10 cellular contexts compared by ENCODE assay signal in the genomic region with DNA sequence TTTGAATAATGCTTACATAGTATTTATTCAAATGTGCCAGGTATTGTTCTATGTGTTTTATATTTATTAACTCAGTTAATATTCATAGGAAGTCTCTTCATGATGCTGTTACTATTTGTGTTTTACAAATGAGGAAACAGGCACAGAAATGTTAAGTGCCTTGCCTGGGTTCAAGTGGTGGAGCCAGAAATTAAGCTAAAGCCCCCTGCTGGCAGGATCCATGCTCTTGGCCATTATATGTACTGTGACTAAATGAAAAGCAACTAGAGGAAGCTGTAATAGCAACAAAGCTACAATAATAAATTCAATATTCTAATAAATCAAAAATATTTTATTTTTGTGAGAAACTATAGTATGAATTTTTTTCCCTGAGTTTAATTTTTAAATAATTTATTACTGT. TPM values are rescaled to one million over a fixed set of nuclear protein-coding genes. Genes with fewer than 3 reads are reported as not detected.
DNase-seq lines count a peak whose midpoint lies in the region; ATAC-seq, FAIRE-seq and TF ChIP-seq lines count a peak whose summit lies in the region.
"Had no signal": no experiment of that assay in that cellular context is flagged by ENCODE, and none has a peak within 500 bp of the region (broad histone marks: within the 10 kb centered on the region; RNA-seq: fewer than 3 reads in every experiment).

No MANE protein-coding gene starts in this region.

- H2BK120ac ChIP-seq in neuronal stem cell (ENCODE audit: low read depth, low read length) = no peak overlapping the region

- intact Hi-C loops in natural killer cell (cut with micrococcal nuclease) = no loop called here
- intact Hi-C loops in stomach (cut with DNase I; ENCODE audit: low total_unique reads) = no loop called here

- no peak overlapping the region for H4K8ac ChIP-seq in neuronal stem cell (ENCODE audit: low read depth, low read length)

- no peak overlapping the region for H3K4me2 ChIP-seq in neuronal stem cell (ENCODE audit: insufficient read depth, low read length, poor library complexity, severe bottlenecking)

- H3K4me3 Mint-ChIP-seq in natural killer cell = no peak overlapping the region
- H3K4me3 Mint-ChIP-seq in natural killer cell treated with Interleukin-12 subunit alpha and Interleukin-12 subunit beta and Interleukin-15 and Interleukin-18, amount 100 ng/mL, for 72 hours = no peak overlapping the region
- H3K4me3 Mint-ChIP-seq: dendritic cell treated with granulocyte-macrophage colony-stimulating factor and Interleukin-4, amounts not matched to agents 40 ng/mL and 50 ng/mL, for 4 days; stimulated activated naive CD8-positive, alpha-beta T cell treated with anti-CD3 and anti-CD28 coated beads, Interleukin-15, Interleukin-2, amounts not matched to agents 100 ng/mL and 50 ng/mL, for 24 hours had no signal

- no peak overlapping the region for H3K14ac ChIP-seq in neuronal stem cell (ENCODE audit: low read length)

- H3K23ac ChIP-seq in neuronal stem cell (ENCODE audit: low read depth, low read length, poor library complexity) = no peak overlapping the region

- H3K4me3 ChIP-seq in stomach = no peak overlapping the region
- no peak overlapping the region for H3K4me3 ChIP-seq in neuronal stem cell (ENCODE audit: low read length in 2 of 2)

- H4K91ac ChIP-seq in neuronal stem cell (ENCODE audit: low read depth, low read length, poor library complexity) = no peak overlapping the region

- no peak overlapping the region for H3K27ac Mint-ChIP-seq in natural killer cell
- no peak overlapping the region for H3K27ac Mint-ChIP-seq in natural killer cell treated with Interleukin-12 subunit alpha and Interleukin-12 subunit beta and Interleukin-15 and Interleukin-18, amount 100 ng/mL, for 72 hours
- H3K27ac Mint-ChIP-seq: dendritic cell treated with granulocyte-macrophage colony-stimulating factor and Interleukin-4, amounts not matched to agents 40 ng/mL and 50 ng/mL, for 4 days had no signal

- peak; percentile 18 for TF ChIP-seq CTCF in natural killer cell (IDR thresholded peaks at IDR 0.05)
- peak in 2 of 7 experiments; percentile 18 to 23 for TF ChIP-seq CTCF in stomach (IDR thresholded peaks at IDR 0.05)

- no peak overlapping the region for H2AFZ ChIP-seq in neuronal stem cell (ENCODE audit: low read length)

- ATAC-seq in natural killer cell = no peak
- no peak for ATAC-seq in natural killer cell treated with Interleukin-12 subunit alpha and Interleukin-12 subunit beta and Interleukin-15 and Interleukin-18, amount 100 ng/mL, for 72 hours

- peaks cover 7 to 44% (median 40%) of the 10 kb centered on the region in 4 donors for H3K36me3 ChIP-seq in stomach
- H3K36me3 ChIP-seq in neuronal stem cell (replicated peaks in 1 of 2; ENCODE audit: control insufficient read depth in 2 of 2, insufficient read depth in 2 of 2, low read length in 2 of 2) = peaks cover 6 to 57% of the 10 kb centered on the region in 2 donors

- H2AK5ac ChIP-seq in neuronal stem cell (ENCODE audit: low read depth, low read length) = no peak overlapping the region

- H3K4ac ChIP-seq in neuronal stem cell (ENCODE audit: low read length) = no peak overlapping the region

- H3K27me3 ChIP-seq in stomach = no peaks in the 10 kb centered on the region
- H3K27me3 ChIP-seq in neuronal stem cell (ENCODE audit: control insufficient read depth in 3 of 3, insufficient read depth in 3 of 3, low read depth in 1 of 3, low read length in 3 of 3) = no peaks in the 10 kb centered on the region

- H2BK5ac ChIP-seq in neuronal stem cell (ENCODE audit: low read length) = no peak overlapping the region

- H3K9me3 ChIP-seq in stomach = no peaks in the 10 kb centered on the region
- H3K9me3 ChIP-seq in neuronal stem cell (replicated peaks in 1 of 2; ENCODE audit: control insufficient read depth in 2 of 2, insufficient read depth in 1 of 2, low read depth in 1 of 2, low read length in 2 of 2) = no peaks in the 10 kb centered on the region

- H3K27me3 Mint-ChIP-seq in natural killer cell (ENCODE audit: low read depth in 2 of 2) = no peaks in the 10 kb centered on the region
- H3K27me3 Mint-ChIP-seq in natural killer cell treated with Interleukin-12 subunit alpha and Interleukin-12 subunit beta and Interleukin-15 and Interleukin-18, amount 100 ng/mL, for 72 hours = no peaks in the 10 kb centered on the region
- H3K27me3 Mint-ChIP-seq: dendritic cell treated with granulocyte-macrophage colony-stimulating factor and Interleukin-4, amounts not matched to agents 40 ng/mL and 50 ng/mL, for 4 days; stimulated activated naive CD8-positive, alpha-beta T cell treated with anti-CD3 and anti-CD28 coated beads, Interleukin-15, Interleukin-2, amounts not matched to agents 100 ng/mL and 50 ng/mL, for 24 hours had no signal

- no peaks in the 10 kb centered on the region for H3K79me1 ChIP-seq in neuronal stem cell (ENCODE audit: low read depth, low read length)

- H3K27ac ChIP-seq in stomach (no peak overlapping the region), neuronal stem cell (replicated peaks; ENCODE audit: low read length) (no peak overlapping the region)

- FAIRE-seq in urothelium cell line (lab: Jason Lieb, UNC) = no peak

- no peak for TF ChIP-seq EP300 in stomach (IDR thresholded peaks at IDR 0.05)

- H3K4me1 Mint-ChIP-seq in natural killer cell = peaks cover 5 to 8% of the 10 kb centered on the region in 2 donors
- H3K4me1 Mint-ChIP-seq in natural killer cell treated with Interleukin-12 subunit alpha and Interleukin-12 subunit beta and Interleukin-15 and Interleukin-18, amount 100 ng/mL, for 72 hours (ENCODE audit: low read depth in 2 of 2) = peaks cover 3 to 5% of the 10 kb centered on the region in 2 donors

- H2BK15ac ChIP-seq in neuronal stem cell (ENCODE audit: low read length) = no peak overlapping the region

- no peak overlapping the region for H2BK12ac ChIP-seq in neuronal stem cell (ENCODE audit: low read length)

- peaks cover 0 to 18% (median 9%) of the 10 kb centered on the region in 4 donors for H3K4me1 ChIP-seq in stomach
- H3K4me1 ChIP-seq in neuronal stem cell (ENCODE audit: control insufficient read depth in 2 of 2, insufficient read depth in 1 of 2, low read depth in 1 of 2, low read length in 2 of 2) = no peaks in the 10 kb centered on the region

- no peaks in the 10 kb centered on the region for H3K36me3 Mint-ChIP-seq in natural killer cell
- peaks cover 4% of the 10 kb centered on the region for H3K36me3 Mint-ChIP-seq in natural killer cell treated with Interleukin-12 subunit alpha and Interleukin-12 subunit beta and Interleukin-15 and Interleukin-18, amount 100 ng/mL, for 72 hours

- no peak for DNase-seq in natural killer cell
- no peak for DNase-seq in natural killer cell treated with Interleukin-12 subunit alpha and Interleukin-12 subunit beta and Interleukin-15 and Interleukin-18, amount 100 ng/mL, for 72 hours (ENCODE audit: low spot score)
- DNase-seq in NCI-H460 (ENCODE audit: extremely low read depth, low read depth) = peak; percentile 11
- DNase-seq in dermis blood vessel endothelial cell = peak; percentile 24
- peak; percentile 4 for DNase-seq in urothelium cell line (ENCODE audit: low spot score)
- DNase-seq in stomach = no peak
- no peak for DNase-seq in neuronal stem cell (ENCODE audit: low spot score)
- no peak for DNase-seq in activated T-cell treated with anti-CD3 and anti-CD28 coated beads, Interleukin-2, amount 50 U/mL, for 1 hour

- no peak overlapping the region for H3K9ac ChIP-seq in neuronal stem cell (ENCODE audit: low read depth, low read length, poor library complexity)

- no peak overlapping the region for H3K18ac ChIP-seq in neuronal stem cell (ENCODE audit: low read length)

- no peaks in the 10 kb centered on the region for H3K9me3 Mint-ChIP-seq in natural killer cell
- H3K9me3 Mint-ChIP-seq in natural killer cell treated with Interleukin-12 subunit alpha and Interleukin-12 subunit beta and Interleukin-15 and Interleukin-18, amount 100 ng/mL, for 72 hours = no peaks in the 10 kb centered on the region
- H3K9me3 Mint-ChIP-seq: dendritic cell treated with granulocyte-macrophage colony-stimulating factor and Interleukin-4, amounts not matched to agents 40 ng/mL and 50 ng/mL, for 4 days; stimulated activated naive CD8-positive, alpha-beta T cell treated with anti-CD3 and anti-CD28 coated beads, Interleukin-15, Interleukin-2, amounts not matched to agents 100 ng/mL and 50 ng/mL, for 24 hours had no signal

- no peak for TF ChIP-seq POLR2A in stomach (IDR thresholded peaks at IDR 0.05)

RNA-seq across cellular contexts. Expression of a gene that starts 30.0 kb away (rescaled TPM):
- total RNA-seq in natural killer cell (10 to 100 TPM; 27.5 to 35.0 (median 34.0) TPM), dermis blood vessel endothelial cell (89.2 and 130 TPM in 2 replicates), stomach (100 to 1,000 TPM in 1 of 5 donors, 10 to 100 TPM in 4; 15.8 to 132 (median 55.8) TPM)
- total RNA-seq in natural killer cell treated with Interleukin-12 subunit alpha and Interleukin-12 subunit beta and Interleukin-15 and Interleukin-18, amount 100 ng/mL, for 72 hours = 10 to 100 TPM; 47.5 to 53.8 TPM
- total RNA-seq in NCI-H460 (2014; rRNA removed; shearing (Covaris generic)) = 228 and 257 TPM in 2 replicates
- 262 and 345 TPM in 2 replicates for polyA plus RNA-seq in NCI-H460 (2014; cell fraction: nucleus; rRNA removed)
- 10 to 100 TPM; 11.0 to 21.6 (median 17.0) TPM for polyA plus RNA-seq in stomach
- 32.5 TPM for polyA plus RNA-seq in neuronal stem cell (2013, experiment 1 of 2)
- 31.9 TPM for polyA plus RNA-seq in neuronal stem cell (2013, experiment 2 of 2)

RNA-seq across cellular contexts. Expression of a gene that starts 34.3 kb away (rescaled TPM):
- 10 to 100 TPM in 1 of 3 donors, 1 to 10 TPM in 2; 8.8 to 11.6 (median 8.9) TPM for total RNA-seq in natural killer cell
- 10 to 100 TPM; 29.8 to 32.2 TPM for total RNA-seq in natural killer cell treated with Interleukin-12 subunit alpha and Interleukin-12 subunit beta and Interleukin-15 and Interleukin-18, amount 100 ng/mL, for 72 hours
- total RNA-seq in NCI-H460 (2014; rRNA removed; shearing (Covaris generic)) = 45.5 and 48.8 TPM in 2 replicates
- 37.4 and 42.4 TPM in 2 replicates for polyA plus RNA-seq in NCI-H460 (2014; cell fraction: nucleus; rRNA removed)
- 37.3 and 42.4 TPM in 2 replicates for total RNA-seq in dermis blood vessel endothelial cell
- 10 to 100 TPM in 4 of 5 donors, 1 to 10 TPM in 1; 7.0 to 23.5 (median 21.0) TPM for total RNA-seq in stomach
- 10 to 100 TPM; 12.5 to 28.0 (median 15.2) TPM for polyA plus RNA-seq in stomach
- 14.4 TPM for polyA plus RNA-seq in neuronal stem cell (2013, experiment 1 of 2)
- polyA plus RNA-seq in neuronal stem cell (2013, experiment 2 of 2) = 13.9 TPM

Comparison
In these comparisons a context has a peak if more than half of its experiments do, and no peak if none do; other contexts are left out.
1. DNase-seq: peak in NCI-H460 (single experiment), dermis blood vessel endothelial cell (single experiment) and urothelium cell line (single experiment); none in natural killer cell (single experiment), natural killer cell treated with Interleukin-12 subunit alpha and Interleukin-12 subunit beta and Interleukin-15 and Interleukin-18, amount 100 ng/mL, for 72 hours (single experiment), stomach (single experiment), neuronal stem cell (single experiment) and activated T-cell treated with anti-CD3 and anti-CD28 coated beads, Interleukin-2, amount 50 U/mL, for 1 hour (single experiment).